ENCODE assay signal across 1 cellular context in the genomic region with DNA sequence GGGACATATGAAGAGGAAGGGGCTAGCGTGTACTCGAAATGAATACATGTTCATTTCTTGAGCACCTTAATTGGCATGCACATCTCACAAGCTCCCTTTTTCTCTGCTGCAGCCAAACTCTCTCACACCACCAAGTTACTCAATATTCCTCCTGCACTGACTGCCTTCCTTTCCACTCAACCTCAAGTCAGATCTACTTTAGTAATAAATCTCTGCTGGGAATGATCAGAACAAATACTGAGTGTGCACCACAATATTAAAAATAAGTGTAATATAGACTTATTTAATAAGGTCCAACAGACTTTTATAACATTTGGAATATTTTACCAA.
TF ChIP-seq lines count a peak whose summit lies in the region.

No MANE protein-coding gene starts in this region.

TF ChIP-seq in IMR-90, 13 proteins besides CTCF, POLR2A, EP300 and RAD21 (continued from another document):
- TF ChIP-seq, protein P1, sequence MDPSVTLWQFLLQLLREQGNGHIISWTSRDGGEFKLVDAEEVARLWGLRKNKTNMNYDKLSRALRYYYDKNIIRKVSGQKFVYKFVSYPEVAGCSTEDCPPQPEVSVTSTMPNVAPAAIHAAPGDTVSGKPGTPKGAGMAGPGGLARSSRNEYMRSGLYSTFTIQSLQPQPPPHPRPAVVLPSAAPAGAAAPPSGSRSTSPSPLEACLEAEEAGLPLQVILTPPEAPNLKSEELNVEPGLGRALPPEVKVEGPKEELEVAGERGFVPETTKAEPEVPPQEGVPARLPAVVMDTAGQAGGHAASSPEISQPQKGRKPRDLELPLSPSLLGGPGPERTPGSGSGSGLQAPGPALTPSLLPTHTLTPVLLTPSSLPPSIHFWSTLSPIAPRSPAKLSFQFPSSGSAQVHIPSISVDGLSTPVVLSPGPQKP (IDR thresholded peaks at IDR 0.05; ENCODE audit: borderline replicate concordance, low read depth, low read length): no peak
- no peak for TF ChIP-seq MXI1 (IDR thresholded peaks at IDR 0.05; ENCODE audit: borderline replicate concordance, low read depth, low read length)
